ENCODE assay signal across 9 cellular contexts in genomic region chr17:7384489-7385081, GRCh38. TPM values are rescaled to one million over a fixed set of nuclear protein-coding genes. Genes with fewer than 3 reads are reported as not detected.
DNase-seq lines count a peak whose midpoint lies in the region; ATAC-seq and TF ChIP-seq lines count a peak whose summit lies in the region.
"Had no signal": no experiment of that assay in that cellular context is flagged by ENCODE, and none has a peak within 500 bp of the region (broad histone marks: within the 10 kb centered on the region; RNA-seq: fewer than 3 reads in every experiment).

No MANE protein-coding gene starts in this region.

- no peaks in the 10 kb centered on the region for H3K9me2 ChIP-seq in Karpas-422 (replicated peaks; ENCODE audit: insufficient read depth, low read length)

- H3K36me3 Mint-ChIP-seq in CD8-positive, alpha-beta T cell: peaks cover 19% of the 10 kb centered on the region
- peaks cover 7% of the 10 kb centered on the region for H3K36me3 Mint-ChIP-seq in osteocyte (ENCODE audit: unreplicated experiment)

- H3K27me3 Mint-ChIP-seq in CD8-positive, alpha-beta T cell (ENCODE audit: low read depth): peaks cover 23% of the 10 kb centered on the region
- H3K27me3 Mint-ChIP-seq in osteocyte (ENCODE audit: unreplicated experiment): peaks cover 31% of the 10 kb centered on the region

- H4K20me1 ChIP-seq in Karpas-422 (ENCODE audit: insufficient read depth, low read depth, low read length): no peaks in the 10 kb centered on the region

- peaks cover 21% of the 10 kb centered on the region for H3K4me1 ChIP-seq in CD8-positive, alpha-beta T cell (ENCODE audit: insufficient read depth, low read length)
- H3K4me1 ChIP-seq in Karpas-422 (ENCODE audit: low read length) (peaks cover 15% of the 10 kb centered on the region), ectodermal cell (ENCODE audit: control insufficient read depth, insufficient read depth, low read length) (peaks cover 4% of the 10 kb centered on the region)

- intact Hi-C loops in CD8-positive, alpha-beta T cell (cut with DNase I, micrococcal nuclease): loop anchor here (1.0 kb wide), 6 partner anchors 10 to 303 kb away; partner anchors contain the start of genes PLSCR3 (in 2 of the 2), TMEM102 (in 2 of the 2), TMEM256 (in 2 of the 2) and KCTD11 (in 1 of the 2)

- peak overlapping the region; percentile 88 for H3K4me3 Mint-ChIP-seq in CD8-positive, alpha-beta T cell
- peak overlapping the region; percentile 57 for H3K4me3 Mint-ChIP-seq in osteocyte (ENCODE audit: unreplicated experiment)

- H3K27me3 ChIP-seq in CD8-positive, alpha-beta T cell (ENCODE audit: insufficient read depth, low read length): peaks cover 14% of the 10 kb centered on the region
- H3K27me3 ChIP-seq in Karpas-422 (ENCODE audit: low read length) (no peaks in the 10 kb centered on the region), ectodermal cell (ENCODE audit: control insufficient read depth, insufficient read depth, low read length, poor library complexity, severe bottlenecking) (peaks cover 53% of the 10 kb centered on the region)

- peak overlapping the region; percentile 87; the same call in 1 of the 2 replicates for H2AFZ ChIP-seq in Karpas-422 (ENCODE audit: low read length)

- peaks cover 14% of the 10 kb centered on the region for H3K36me3 ChIP-seq in CD8-positive, alpha-beta T cell (ENCODE audit: insufficient read depth, low read length)
- H3K36me3 ChIP-seq in Karpas-422 (ENCODE audit: insufficient read depth, low read length): no peaks in the 10 kb centered on the region
- no peaks in the 10 kb centered on the region for H3K36me3 ChIP-seq in ectodermal cell (ENCODE audit: control insufficient read depth, insufficient read depth, low read length)

- H3K4me2 ChIP-seq in Karpas-422 (ENCODE audit: low read depth, low read length, poor library complexity, severe bottlenecking): peak overlapping the region; percentile 88

- no peaks in the 10 kb centered on the region for H3K9me3 Mint-ChIP-seq in CD8-positive, alpha-beta T cell
- peaks cover under 1% of the 10 kb centered on the region for H3K9me3 Mint-ChIP-seq in osteocyte (ENCODE audit: unreplicated experiment)

- CTCF ChIA-PET in CD8-positive, alpha-beta T cell (lab: Charles Lee): interaction anchor here (0.5 to 2.6 kb wide), 7 partner anchors 9 to 339 kb away, joined by 3 to 11 read pairs (median 3); partner anchors contain the start of gene PLSCR3

- H3K27ac ChIP-seq in CD8-positive, alpha-beta T cell (ENCODE audit: low read depth, low read length): peak overlapping the region; percentile 92
- H3K27ac ChIP-seq in Karpas-422 (ENCODE audit: low read length) (no peak overlapping the region), ectodermal cell (ENCODE audit: insufficient read depth, low read depth, low read length, poor library complexity, severe bottlenecking) (no peak overlapping the region)

- H3K4me1 Mint-ChIP-seq in CD8-positive, alpha-beta T cell (ENCODE audit: low read depth): peaks cover 8% of the 10 kb centered on the region
- H3K4me1 Mint-ChIP-seq in osteocyte (ENCODE audit: unreplicated experiment): peaks cover 10% of the 10 kb centered on the region

- no peak for ATAC-seq in CD8-positive, alpha-beta T cell

- DNase-seq in CD8-positive, alpha-beta T cell: no peak
- DNase-seq in Karpas-422: no peak
- no peak for DNase-seq in osteocyte (ENCODE audit: extremely low spot score, unreplicated experiment)
- no peak for DNase-seq in NCI-H146 (lab: John Stamatoyannopoulos, UW)
- DNase-seq in NCI-H510A (lab: John Stamatoyannopoulos, UW): no peak
- no peak for DNase-seq in glomerular visceral epithelial cell (ENCODE audit: extremely low spot score)
- DNase-seq in H4 (ENCODE audit: low spot score): no peak
- DNase-seq: NCI-H2029 treated with DMSO at 0.1 percent for 48 hours had no signal

- H3K27ac Mint-ChIP-seq in CD8-positive, alpha-beta T cell: peak overlapping the region; percentile 96
- no peak overlapping the region for H3K27ac Mint-ChIP-seq in osteocyte (ENCODE audit: unreplicated experiment)

- no peaks in the 10 kb centered on the region for H3K9me3 ChIP-seq in CD8-positive, alpha-beta T cell (ENCODE audit: low read length)
- H3K9me3 ChIP-seq in Karpas-422 (ENCODE audit: low read length): no peaks in the 10 kb centered on the region
- H3K9me3 ChIP-seq in ectodermal cell (ENCODE audit: control insufficient read depth, low read length): no peaks in the 10 kb centered on the region

- no peak for TF ChIP-seq CTCF in CD8-positive, alpha-beta T cell (IDR thresholded peaks at IDR 0.05)
- no peak for TF ChIP-seq CTCF in osteocyte (IDR thresholded peaks at IDR 0.05)

- H3K4me3 ChIP-seq in CD8-positive, alpha-beta T cell (ENCODE audit: low read depth, low read length): peak overlapping the region; percentile 75
- H3K4me3 ChIP-seq in Karpas-422 (ENCODE audit: low read length): peak overlapping the region; percentile 72
- H3K4me3 ChIP-seq in ectodermal cell (ENCODE audit: insufficient read depth, low read depth, low read length): peak overlapping the region; percentile 42

- 55 to 57% methylated on average over 23 of the region's 23 CpGs for WGBS in ectodermal cell, 2 experiments

- no peaks in the 10 kb centered on the region for H3K79me2 ChIP-seq in Karpas-422 (ENCODE audit: low read length)

- peak overlapping the region; percentile 72 for H3K9ac ChIP-seq in Karpas-422 (ENCODE audit: low read length)

- POLR2A ChIA-PET in CD8-positive, alpha-beta T cell (lab: Charles Lee): interaction anchor here (0.9 to 4.2 kb wide), 19 partner anchors 9 to 302 kb away, joined by 3 to 29 read pairs (median 4); partner anchors contain the start of genes ACAP1, DVL2, MPDU1 and NEURL4

RNA-seq across cellular contexts. Expression of gene TNK1, which starts 3.7 kb away (rescaled TPM):
- 10 to 100 TPM in 1 of 2 experiments, 1 to 10 TPM in 1; 9.9 to 10.0 TPM for total RNA-seq in CD8-positive, alpha-beta T cell
- total RNA-seq in Karpas-422 (2014; rRNA removed; shearing (Covaris generic); ENCODE audit: low replicate concordance): 0.75 and 3.8 TPM in 2 replicates
- polyA plus RNA-seq in ectodermal cell (2013, experiment 1 of 4): 1.9 TPM
- 1.6 TPM for polyA plus RNA-seq in ectodermal cell (2013, experiment 2 of 4)
- polyA plus RNA-seq in ectodermal cell (2013, experiment 3 of 4): 1.6 TPM
- polyA plus RNA-seq in ectodermal cell (2013, experiment 4 of 4): 1.3 TPM
- total RNA-seq in osteocyte: not detected in 2 replicates
- not detected in 2 replicates for total RNA-seq in H4 (2014; rRNA removed; shearing (Covaris generic))

RNA-seq across cellular contexts. Expression of gene PLSCR3, which starts 9.7 kb away (rescaled TPM):
- 10 to 100 TPM; 38.1 TPM for total RNA-seq in CD8-positive, alpha-beta T cell
- 39.8 and 40.4 TPM in 2 replicates for total RNA-seq in Karpas-422 (2014; rRNA removed; shearing (Covaris generic); ENCODE audit: low replicate concordance)
- polyA plus RNA-seq in ectodermal cell (2013, experiment 1 of 4): 36.8 TPM
- 39.2 TPM for polyA plus RNA-seq in ectodermal cell (2013, experiment 2 of 4)
- 35.7 TPM for polyA plus RNA-seq in ectodermal cell (2013, experiment 3 of 4)
- 37.2 TPM for polyA plus RNA-seq in ectodermal cell (2013, experiment 4 of 4)
- 73.9 and 81.4 TPM in 2 replicates for total RNA-seq in osteocyte
- total RNA-seq in H4 (2014; rRNA removed; shearing (Covaris generic)): 20.0 and 22.7 TPM in 2 replicates

RNA-seq across cellular contexts. Expression of gene TMEM256, which starts 19.3 kb away (rescaled TPM):
- 10 to 100 TPM; 27.1 to 29.1 TPM for total RNA-seq in CD8-positive, alpha-beta T cell
- total RNA-seq in Karpas-422 (2014; rRNA removed; shearing (Covaris generic); ENCODE audit: low replicate concordance): 262 and 330 TPM in 2 replicates
- 98.0 TPM for polyA plus RNA-seq in ectodermal cell (2013, experiment 1 of 4)
- polyA plus RNA-seq in ectodermal cell (2013, experiment 2 of 4): 86.2 TPM
- polyA plus RNA-seq in ectodermal cell (2013, experiment 3 of 4): 107 TPM
- 129 TPM for polyA plus RNA-seq in ectodermal cell (2013, experiment 4 of 4)
- 40.7 and 45.9 TPM in 2 replicates for total RNA-seq in osteocyte
- 76.1 and 108 TPM in 2 replicates for total RNA-seq in H4 (2014; rRNA removed; shearing (Covaris generic))

RNA-seq across cellular contexts. Expression of gene NLGN2, which starts 23.1 kb away (rescaled TPM):
- total RNA-seq in CD8-positive, alpha-beta T cell: 10 to 100 TPM; 12.9 to 15.7 TPM
- total RNA-seq in Karpas-422 (2014; rRNA removed; shearing (Covaris generic); ENCODE audit: low replicate concordance): not detected in 2 replicates
- polyA plus RNA-seq in ectodermal cell (2013, experiment 1 of 4): 117 TPM
- polyA plus RNA-seq in ectodermal cell (2013, experiment 2 of 4): 124 TPM
- 90.3 TPM for polyA plus RNA-seq in ectodermal cell (2013, experiment 3 of 4)
- polyA plus RNA-seq in ectodermal cell (2013, experiment 4 of 4): 101 TPM
- 53.8 and 56.8 TPM in 2 replicates for total RNA-seq in osteocyte
- total RNA-seq in H4 (2014; rRNA removed; shearing (Covaris generic)): 3.1 and 3.5 TPM in 2 replicates

RNA-seq across cellular contexts. Expression of gene TMEM95, which starts 29.6 kb away (rescaled TPM):
- not detected for total RNA-seq in CD8-positive, alpha-beta T cell
- total RNA-seq in Karpas-422 (2014; rRNA removed; shearing (Covaris generic); ENCODE audit: low replicate concordance): not detected in 2 replicates
- not detected for polyA plus RNA-seq in ectodermal cell (2013, experiment 1 of 4)
- polyA plus RNA-seq in ectodermal cell (2013, experiment 2 of 4): not detected
- not detected for polyA plus RNA-seq in ectodermal cell (2013, experiment 3 of 4)
- polyA plus RNA-seq in ectodermal cell (2013, experiment 4 of 4): not detected
- total RNA-seq in osteocyte: not detected in 2 replicates
- total RNA-seq in H4 (2014; rRNA removed; shearing (Covaris generic)): not detected in 2 replicates
